Comparison of ENCODE assay signal across 9 cellular contexts in genomic region chr15:92881570-92881837, GRCh38. TPM values are rescaled to one million over a fixed set of nuclear protein-coding genes. Genes with fewer than 3 reads are reported as not detected.
DNase-seq lines count a peak whose midpoint lies in the region; TF ChIP-seq lines count a peak whose summit lies in the region.
"Had no signal": no experiment of that assay in that cellular context is flagged by ENCODE, and none has a peak within 500 bp of the region (broad histone marks: within the 10 kb centered on the region; RNA-seq: fewer than 3 reads in every experiment).

No MANE protein-coding gene starts in this region.

- H3K27ac ChIP-seq in MM.1S (ENCODE audit: low read length) (peak overlapping the region; percentile 71), neural cell (ENCODE audit: low read length) (peak overlapping the region; percentile 98)

- peak overlapping the region; percentile 45 for H2AFZ ChIP-seq in MM.1S (ENCODE audit: low read length)
- peak overlapping the region; percentile 23 for H2AFZ ChIP-seq in neural cell (ENCODE audit: low read depth, low read length)

- H3K36me3 ChIP-seq in MM.1S (replicated peaks; ENCODE audit: insufficient read depth, low read length) (peaks cover 17% of the 10 kb centered on the region; the same call in 1 of the 2 replicates), neural cell (ENCODE audit: insufficient read depth, low read length) (peaks cover 4% of the 10 kb centered on the region)

- H3K9ac ChIP-seq in MM.1S (ENCODE audit: low read length) = peak overlapping the region; percentile 73
- H3K9ac ChIP-seq in neural cell (ENCODE audit: low read length) = peak overlapping the region; percentile 81

- H3K4me3 ChIP-seq in AG10803 (ENCODE audit: low read length) (peak overlapping the region; percentile 62; the same call in 1 of the 2 replicates), MM.1S (ENCODE audit: low read length) (peak overlapping the region; percentile 45), neural cell (ENCODE audit: low read length) (peak overlapping the region; percentile 64)

- H4K20me1 ChIP-seq in MM.1S (ENCODE audit: insufficient read depth, low read length) (peaks cover 3% of the 10 kb centered on the region; the same call in 1 of the 2 replicates), neural cell (ENCODE audit: insufficient read depth) (peaks cover 2% of the 10 kb centered on the region)

- H3F3A ChIP-seq in MM.1S (ENCODE audit: insufficient read depth, low read length) (0 out of 2 replicates have a peak, but pooled peaks cover 4% of the 10 kb centered on the region), neural cell (ENCODE audit: insufficient read depth, low read length, poor library complexity, severe bottlenecking) (no peaks in the 10 kb centered on the region)

- H3K4me1 Mint-ChIP-seq in dendritic cell treated with granulocyte-macrophage colony-stimulating factor and Interleukin-4, amounts not matched to agents 40 ng/mL and 50 ng/mL, for 4 days (ENCODE audit: low read depth) = peaks cover 43% of the 10 kb centered on the region

- H3K79me2 ChIP-seq in MM.1S (ENCODE audit: low read length) = peaks cover 36% of the 10 kb centered on the region
- peaks cover 49% of the 10 kb centered on the region for H3K79me2 ChIP-seq in neural cell (replicated peaks; ENCODE audit: insufficient read depth, low read length)

- H3K27me3 Mint-ChIP-seq in dendritic cell treated with granulocyte-macrophage colony-stimulating factor and Interleukin-4, amounts not matched to agents 40 ng/mL and 50 ng/mL, for 4 days = peaks cover 3% of the 10 kb centered on the region

- intact Hi-C loops in dendritic cell treated with granulocyte-macrophage colony-stimulating factor and Interleukin-4, amounts not matched to agents 40 ng/mL and 50 ng/mL, for 4 days (cut with micrococcal nuclease) = loop anchor here (5.0 kb wide), 1 partner anchor 34 kb away; no protein-coding TSS in a partner anchor

- H3K9me3 Mint-ChIP-seq in dendritic cell treated with granulocyte-macrophage colony-stimulating factor and Interleukin-4, amounts not matched to agents 40 ng/mL and 50 ng/mL, for 4 days = no peaks in the 10 kb centered on the region

- H3K36me3 Mint-ChIP-seq in dendritic cell treated with granulocyte-macrophage colony-stimulating factor and Interleukin-4, amounts not matched to agents 40 ng/mL and 50 ng/mL, for 4 days (ENCODE audit: low read depth) = peaks cover 37% of the 10 kb centered on the region

- no peak for TF ChIP-seq CTCF in AG10803 (conservative IDR thresholded peaks at IDR 0.05; ENCODE audit: low read length)
- no peak for TF ChIP-seq CTCF in MM.1S (IDR thresholded peaks at IDR 0.05; ENCODE audit: low read length)
- TF ChIP-seq CTCF in neural cell (IDR thresholded peaks at IDR 0.05; ENCODE audit: poor library complexity, severe bottlenecking) = no peak

- peak overlapping the region; percentile 98 for H3K27ac Mint-ChIP-seq in dendritic cell treated with granulocyte-macrophage colony-stimulating factor and Interleukin-4, amounts not matched to agents 40 ng/mL and 50 ng/mL, for 4 days

- no peak for TF ChIP-seq EP300 in neural cell (conservative IDR thresholded peaks at IDR 0.05; ENCODE audit: poor library complexity, severe bottlenecking)

- H3K9me2 ChIP-seq in MM.1S (replicated peaks; ENCODE audit: insufficient read depth, low read length) = no peaks in the 10 kb centered on the region
- no peaks in the 10 kb centered on the region for H3K9me2 ChIP-seq in neural cell (ENCODE audit: insufficient read depth, low read length)

- no peaks in the 10 kb centered on the region for H3K27me3 ChIP-seq in MM.1S (replicated peaks; ENCODE audit: insufficient read depth, low read length)
- no peaks in the 10 kb centered on the region for H3K27me3 ChIP-seq in neural cell (ENCODE audit: insufficient read depth, low read depth, low read length)

- no peaks in the 10 kb centered on the region for H3K9me3 ChIP-seq in MM.1S (replicated peaks; ENCODE audit: insufficient read depth, low read length)
- no peaks in the 10 kb centered on the region for H3K9me3 ChIP-seq in neural cell (ENCODE audit: low read length)

- H3K4me2 ChIP-seq in MM.1S (ENCODE audit: low read depth, low read length) (peak overlapping the region; percentile 66), neural cell (ENCODE audit: low read length) (peak overlapping the region; percentile 92)

- no peak for DNase-seq in AG10803 (ENCODE audit: low read depth)
- no peak for DNase-seq in MM.1S
- no peak for DNase-seq in DMS53 treated with DMSO at 0.1 percent for 48 hours (lab: John Stamatoyannopoulos, UW; ENCODE audit: unreplicated experiment)
- no peak for DNase-seq in glomerular visceral epithelial cell (ENCODE audit: extremely low spot score)
- no peak for DNase-seq in stimulated activated CD4-positive, alpha-beta T cell treated with anti-CD3 and anti-CD28 coated beads, Interleukin-1b, Interleukin-23, amount 100 ng/mL, for 48 hours
- no peak for DNase-seq in Kasumi-1 (lab: John Stamatoyannopoulos, UW)
- DNase-seq: activated CD4-positive, alpha-beta T cell treated with anti-CD3 and anti-CD28 coated beads, Interleukin-2, amount 50 U/mL, for 1 hour had no signal

- peaks cover 29% of the 10 kb centered on the region for H3K4me1 ChIP-seq in MM.1S (ENCODE audit: low read length)

- H3K4me3 Mint-ChIP-seq in dendritic cell treated with granulocyte-macrophage colony-stimulating factor and Interleukin-4, amounts not matched to agents 40 ng/mL and 50 ng/mL, for 4 days = peak overlapping the region; percentile 80

- no peak for TF ChIP-seq RAD21 in neural cell (conservative IDR thresholded peaks at IDR 0.05)

TF ChIP-seq in neural cell, 6 proteins besides CTCF, POLR2A, EP300 and RAD21:
- TF ChIP-seq TAF1 (IDR thresholded peaks at IDR 0.05; ENCODE audit: low read depth) = no peak
- TF ChIP-seq MXI1 (conservative IDR thresholded peaks at IDR 0.05; ENCODE audit: poor library complexity, severe bottlenecking) = no peak
- TF ChIP-seq POLR2AphosphoS5 (IDR thresholded peaks at IDR 0.05) = no peak
- TF ChIP-seq SMC3 (conservative IDR thresholded peaks at IDR 0.05; ENCODE audit: poor library complexity) = no peak
- TF ChIP-seq REST (IDR thresholded peaks at IDR 0.05; ENCODE audit: borderline replicate concordance) = no peak
- TF ChIP-seq EZH2 (IDR thresholded peaks at IDR 0.05; ENCODE audit: borderline replicate concordance, insufficient read depth, low read length, poor library complexity, severe bottlenecking) = no peak

RNA-seq across cellular contexts. Expression of gene CHD2, which starts 18.6 kb away (rescaled TPM):
- 101 and 113 TPM in 2 replicates for polyA plus RNA-seq in neural cell
- polyA minus RNA-seq in neural cell = 222 and 250 TPM in 2 replicates
